ENCODE assay signal across 1 cellular context in genomic region chr2:85791704-85792565, GRCh38.
TF ChIP-seq lines count a peak whose summit lies in the region.

No MANE protein-coding gene starts in this region.

TF ChIP-seq in GM23338, 12 proteins besides CTCF, POLR2A, EP300 and RAD21:
- TF ChIP-seq CREB1 (CRISPR knock-in tag; IDR thresholded peaks at IDR 0.05; ENCODE audit: low read depth) (no peak), ETS1 (IDR thresholded peaks at IDR 0.05) (no peak), ZNF331 (CRISPR knock-in tag; IDR thresholded peaks at IDR 0.05; ENCODE audit: low read depth) (no peak), EZH2phosphoT487 (IDR thresholded peaks at IDR 0.05; ENCODE audit: unreplicated experiment) (no peak), ZNF462 (CRISPR knock-in tag; IDR thresholded peaks at IDR 0.05) (no peak)
